In genomic region chr1:102970496-102971078, GRCh38 we compare ENCODE assay signal across 8 cellular contexts.
DNase-seq lines count a peak whose midpoint lies in the region; ATAC-seq and TF ChIP-seq lines count a peak whose summit lies in the region.

No MANE protein-coding gene starts in this region.

- H3K27ac ChIP-seq in DOHH2 (ENCODE audit: low read depth, low read length): no peak overlapping the region
- H3K27ac ChIP-seq in GM23338 (ENCODE audit: low read depth): no peak overlapping the region
- H3K27ac ChIP-seq in transverse colon: no peak overlapping the region

- TF ChIP-seq CTCF in DOHH2 (IDR thresholded peaks at IDR 0.05; ENCODE audit: low read depth, low read length, poor library complexity, severe bottlenecking) (peak; percentile 63), GM23338 (conservative IDR thresholded peaks at IDR 0.05; ENCODE audit: low read depth in 2 of 2) (peak; percentile 72 to 92), NB4 (IDR thresholded peaks at IDR 0.05; ENCODE audit: low read depth, low read length) (peak; percentile 45), transverse colon (IDR thresholded peaks at IDR 0.05) (peak in 4 of 5 experiments; percentile 49 to 61 (median 54))

- no peak overlapping the region for H2AFZ ChIP-seq in GM23338

- no peak overlapping the region for H3K27ac Mint-ChIP-seq in GM23338

- H3K4me3 ChIP-seq in DOHH2 (ENCODE audit: low read length) (no peak overlapping the region), GM23338 (no peak overlapping the region), NB4 (ENCODE audit: low read depth, low read length) (no peak overlapping the region), transverse colon (no peak overlapping the region)

- H3K36me3 Mint-ChIP-seq in GM23338 (ENCODE audit: low read depth): 0 out of 3 replicates have a peak, but pooled peaks cover 3% of the 10 kb centered on the region

- no peaks in the 10 kb centered on the region for H3K27me3 ChIP-seq in DOHH2 (ENCODE audit: control insufficient read depth, low read length)
- no peaks in the 10 kb centered on the region for H3K27me3 ChIP-seq in GM23338 (ENCODE audit: insufficient read depth)
- no peaks in the 10 kb centered on the region for H3K27me3 ChIP-seq in transverse colon

- ATAC-seq in GM23338: peak; percentile 32; the same call in 1 of the 3 replicates

- H3K4me1 ChIP-seq in DOHH2 (ENCODE audit: control insufficient read depth, low read length): no peaks in the 10 kb centered on the region
- peaks cover 13% of the 10 kb centered on the region for H3K4me1 ChIP-seq in GM23338 (ENCODE audit: insufficient read depth)
- H3K4me1 ChIP-seq in transverse colon: no peaks in the 10 kb centered on the region

- no peak for TF ChIP-seq EP300 in transverse colon (IDR thresholded peaks at IDR 0.05; ENCODE audit: low read depth)

- peaks cover 12% of the 10 kb centered on the region for H3K4me1 Mint-ChIP-seq in GM23338

- no peak overlapping the region for H3K4me3 Mint-ChIP-seq in GM23338

- H3K9me3 Mint-ChIP-seq in GM23338: no peaks in the 10 kb centered on the region

- H3K9me2 ChIP-seq in DOHH2 (replicated peaks; ENCODE audit: control insufficient read depth, low read length) (no peaks in the 10 kb centered on the region), GM23338 (ENCODE audit: insufficient read depth) (no peaks in the 10 kb centered on the region)

- in situ Hi-C loops in transverse colon (cut with MboI; ENCODE audit: low pct_ligation_motif_present in 1 of 4, low pct_unique_long_range_greater_than_20kb in 1 of 4, low sequenced_read_pairs in 3 of 4): no loop called here

- H3K9me3 ChIP-seq in DOHH2 (ENCODE audit: control insufficient read depth, insufficient read depth, low read length): no peaks in the 10 kb centered on the region
- H3K9me3 ChIP-seq in transverse colon: no peaks in the 10 kb centered on the region

- no peaks in the 10 kb centered on the region for H4K20me1 ChIP-seq in DOHH2 (ENCODE audit: control insufficient read depth, insufficient read depth, low read depth, low read length)
- no peaks in the 10 kb centered on the region for H4K20me1 ChIP-seq in GM23338 (replicated peaks; ENCODE audit: insufficient read depth)

- peak; percentile 93 for DNase-seq in GM23338 (ENCODE audit: low spot score)
- DNase-seq in NB4 (ENCODE audit: low read depth): peak; percentile 62
- peak; percentile 17 for DNase-seq in SKM-1 (lab: John Stamatoyannopoulos, UW; ENCODE audit: unreplicated experiment)
- peak; percentile 55 for DNase-seq in glomerular visceral epithelial cell (ENCODE audit: extremely low spot score)
- DNase-seq in transverse colon: no peak
- no peak for DNase-seq in stimulated activated CD4-positive, alpha-beta T cell treated with anti-CD3 and anti-CD28 coated beads, Interleukin-4, amount 100 ng/mL, for 1 hour
- DNase-seq in activated effector memory CD4-positive, alpha-beta T cell treated with anti-CD3 and anti-CD28 coated beads, Interleukin-2, amount 50 U/mL, for 16 hours: no peak

- no peaks in the 10 kb centered on the region for H3K27me3 Mint-ChIP-seq in GM23338 (ENCODE audit: insufficient read depth, low read depth, poor library complexity)

- H3K36me3 ChIP-seq in DOHH2 (ENCODE audit: control insufficient read depth, low read length) (no peaks in the 10 kb centered on the region), GM23338 (ENCODE audit: insufficient read depth) (no peaks in the 10 kb centered on the region), transverse colon (no peaks in the 10 kb centered on the region)

- WGBS in transverse colon (ENCODE audit: low coverage in 1 of 2), 2 donors: 42 to 52% methylated on average over 7 to 17 of the region's 17 CpGs

- intact Hi-C loops in transverse colon (cut with DNase I; ENCODE audit: low total_unique reads): no loop called here

- H3K4me2 ChIP-seq in DOHH2 (ENCODE audit: low read length) (no peak overlapping the region), GM23338 (no peak overlapping the region)

- H3F3A ChIP-seq in DOHH2 (ENCODE audit: control insufficient read depth, insufficient read depth): no peaks in the 10 kb centered on the region
- H3F3A ChIP-seq in GM23338 (replicated peaks; ENCODE audit: low read depth): no peaks in the 10 kb centered on the region

- H3K79me2 ChIP-seq in DOHH2 (ENCODE audit: control insufficient read depth, low read length) (no peaks in the 10 kb centered on the region), GM23338 (replicated peaks; ENCODE audit: insufficient read depth) (no peaks in the 10 kb centered on the region)

- TF ChIP-seq POLR2A in NB4 (IDR thresholded peaks at IDR 0.05; ENCODE audit: extremely low read depth, insufficient read length) (no peak), transverse colon (IDR thresholded peaks at IDR 0.05) (no peak)

TF ChIP-seq in GM23338, 12 proteins besides CTCF, POLR2A, EP300 and RAD21 (continues in another document):
- TF ChIP-seq ETS1 (IDR thresholded peaks at IDR 0.05) (no peak), NANOG (IDR thresholded peaks at IDR 0.05; ENCODE audit: borderline replicate concordance) (no peak), ZNF462 (CRISPR knock-in tag; IDR thresholded peaks at IDR 0.05) (no peak), CREB1 (CRISPR knock-in tag; IDR thresholded peaks at IDR 0.05; ENCODE audit: low read depth) (no peak)

Comparison
In these comparisons a context has a peak if more than half of its experiments do, and no peak if none do; other contexts are left out.
1. DNase-seq: peak in GM23338 (single experiment), NB4 (single experiment), SKM-1 (single experiment) and glomerular visceral epithelial cell (single experiment); none in transverse colon (single experiment), stimulated activated CD4-positive, alpha-beta T cell treated with anti-CD3 and anti-CD28 coated beads, Interleukin-4, amount 100 ng/mL, for 1 hour (single experiment) and activated effector memory CD4-positive, alpha-beta T cell treated with anti-CD3 and anti-CD28 coated beads, Interleukin-2, amount 50 U/mL, for 16 hours (single experiment).
2. Peak in every context shown above with its lines, with median percentiles within 50 percentile points of each other: CTCF ChIP-seq.